In the genomic region with DNA sequence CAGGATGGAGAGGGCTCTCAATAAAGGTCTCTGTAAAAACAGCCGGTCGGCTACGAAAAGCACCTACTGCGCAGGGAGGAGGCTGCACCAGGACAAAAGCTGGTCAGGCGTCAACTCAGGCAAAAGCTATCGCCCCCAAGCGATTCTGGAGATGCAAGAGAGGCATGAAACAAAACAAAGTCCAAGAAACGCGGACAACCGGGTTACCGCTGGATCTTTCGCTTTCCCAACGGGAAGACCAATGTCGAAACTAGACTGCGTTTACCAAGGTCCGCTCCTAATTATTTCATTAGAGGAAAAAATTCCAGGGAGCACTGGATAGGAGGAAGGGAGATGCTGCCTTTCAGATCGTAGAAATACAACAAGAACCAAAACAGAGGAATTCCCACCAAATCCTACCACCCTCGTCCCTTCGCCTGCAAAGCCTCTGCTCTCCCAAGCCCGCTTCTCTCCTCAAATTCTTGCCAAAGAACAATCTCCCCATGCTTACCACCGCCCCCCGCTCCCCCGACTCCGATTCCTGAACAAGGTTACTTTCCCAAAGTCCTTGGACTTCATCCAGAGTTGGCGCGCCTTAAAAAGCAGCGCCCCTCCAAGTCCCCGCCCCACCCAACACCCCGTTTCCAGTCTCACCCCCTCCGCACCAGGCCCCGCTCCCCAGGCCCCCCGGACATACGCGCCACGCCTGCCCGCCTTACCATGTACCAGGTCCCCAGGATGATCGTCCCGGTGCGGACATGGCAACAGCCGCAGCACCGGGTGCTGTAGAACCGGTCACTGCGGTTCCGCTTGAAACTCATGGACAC, we compare ENCODE assay signal across 8 cellular contexts. TPM values are rescaled to one million over a fixed set of nuclear protein-coding genes. Genes with fewer than 3 reads are reported as not detected.
A peak's percentile ranks its signal among the peaks of the same experiment; 100 is the strongest.
DNase-seq lines count a peak whose midpoint lies in the region; ATAC-seq and TF ChIP-seq lines count a peak whose summit lies in the region.

No MANE protein-coding gene starts in this region.

- H3K9me3 Mint-ChIP-seq in activated CD4-positive, alpha-beta T cell treated with anti-CD3 and anti-CD28 coated beads for 36 hours (ENCODE audit: low read depth), result no peaks in the 10 kb centered on the region

- no peak overlapping the region for H3K4me3 Mint-ChIP-seq in activated CD4-positive, alpha-beta T cell treated with anti-CD3 and anti-CD28 coated beads for 36 hours

- H3K4me1 ChIP-seq in esophagus muscularis mucosa (peaks cover 37 to 49% (median 43%) of the 10 kb centered on the region in 4 donors), mononuclear cell (ENCODE audit: insufficient read depth, low read length) (peaks cover 36% of the 10 kb centered on the region), tibial nerve (peaks cover 0 to 50% (median 13%) of the 10 kb centered on the region in 4 donors)

- no peaks in the 10 kb centered on the region for H3K27me3 ChIP-seq in esophagus muscularis mucosa
- H3K27me3 ChIP-seq in mononuclear cell (ENCODE audit: insufficient read depth, low read length), result peaks cover 21% of the 10 kb centered on the region
- H3K27me3 ChIP-seq in tibial nerve, result no peaks in the 10 kb centered on the region

- CTCF ChIA-PET in GM10248 (lab: Yijun Ruan, JAX), result interaction anchor here (1.0 to 9.3 kb wide), 3 partner anchors 37 to 175 kb away, joined by 3 to 63 read pairs (median 4); partner anchors contain the start of genes MATN3 and SDC1
- CTCF ChIA-PET in activated CD4-positive, alpha-beta T cell treated with anti-CD3 and anti-CD28 coated beads for 36 hours (lab: Charles Lee), result interaction anchor here (0.6 to 1.1 kb wide), 4 partner anchors 11 to 35 kb away, joined by 3 to 4 read pairs (median 3); no protein-coding TSS in a partner anchor

- TF ChIP-seq POLR2A in NB4 (IDR thresholded peaks at IDR 0.05; ENCODE audit: extremely low read depth, insufficient read length) (no peak), esophagus muscularis mucosa (IDR thresholded peaks at IDR 0.05; ENCODE audit: low read depth) (no peak), tibial nerve (IDR thresholded peaks at IDR 0.05) (peak in 1 of 2 donors; percentile 9)

- H3K9me3 ChIP-seq in esophagus muscularis mucosa (no peaks in the 10 kb centered on the region), mononuclear cell (ENCODE audit: low read depth, low read length) (no peaks in the 10 kb centered on the region), tibial nerve (no peaks in the 10 kb centered on the region)

- peak; percentile 40 for TF ChIP-seq CTCF in 22Rv1 (IDR thresholded peaks at IDR 0.05)
- peak; percentile 31 for TF ChIP-seq CTCF in GM10248 (IDR thresholded peaks at IDR 0.05; ENCODE audit: control extremely low read depth, extremely low read depth, low read depth, missing control alignments)
- peak; percentile 26 for TF ChIP-seq CTCF in NB4 (IDR thresholded peaks at IDR 0.05; ENCODE audit: low read depth, low read length)
- peak in 1 of 3 experiments; percentile 5 for TF ChIP-seq CTCF in esophagus muscularis mucosa (IDR thresholded peaks at IDR 0.05)
- TF ChIP-seq CTCF in tibial nerve (IDR thresholded peaks at IDR 0.05), result peak in 1 of 5 experiments; percentile 6

- POLR2A ChIA-PET in GM10248 (lab: Yijun Ruan, JAX), result interaction anchor here (1.7 kb wide), 1 partner anchor 396 kb away, joined by 8 read pairs; the partner anchor contains the start of gene RHOB
- POLR2A ChIA-PET in activated CD4-positive, alpha-beta T cell treated with anti-CD3 and anti-CD28 coated beads for 36 hours (lab: Charles Lee), result interaction anchor here (0.6 to 1.1 kb wide), 6 partner anchors 8 to 396 kb away, joined by 3 to 4 read pairs (median 3); partner anchors contain the start of gene RHOB

- no peak overlapping the region for H3K27ac Mint-ChIP-seq in activated CD4-positive, alpha-beta T cell treated with anti-CD3 and anti-CD28 coated beads for 36 hours

- H3K4me3 ChIP-seq in NB4 (ENCODE audit: low read depth, low read length), result peak overlapping the region; percentile 95
- peak overlapping the region; percentile 71 to 94 (median 88) for H3K4me3 ChIP-seq in esophagus muscularis mucosa
- peak overlapping the region; percentile 99 for H3K4me3 ChIP-seq in mononuclear cell (ENCODE audit: low read length)
- peak overlapping the region; percentile 65 to 86 (median 74) for H3K4me3 ChIP-seq in tibial nerve

- no peaks in the 10 kb centered on the region for H3K36me3 Mint-ChIP-seq in activated CD4-positive, alpha-beta T cell treated with anti-CD3 and anti-CD28 coated beads for 36 hours (ENCODE audit: low read depth)

- intact Hi-C loops in activated CD4-positive, alpha-beta T cell treated with anti-CD3 and anti-CD28 coated beads for 36 hours (cut with DNase I, micrococcal nuclease), result loop anchor here (1.0 to 5.0 kb wide), 11 partner anchors 38 to 1491 kb away; partner anchors contain the start of genes HS1BP3 (in 1 of the 2), LDAH (in 1 of the 2), PUM2 (in 1 of the 2) and RDH14 (in 1 of the 2)
- intact Hi-C loops in esophagus muscularis mucosa (cut with DNase I), result loop anchor here (5.0 to 10.0 kb wide), 2 partner anchors 39 to 696 kb away; partner anchors contain the start of genes MATN3 and OSR1

- 1% methylated on average over 39 of the region's 44 CpGs for WGBS in esophagus muscularis mucosa
- WGBS in tibial nerve, 2 donors, result 0% methylated on average over 41 to 43 of the region's 44 CpGs

- peaks cover 27% of the 10 kb centered on the region for H3K4me1 Mint-ChIP-seq in activated CD4-positive, alpha-beta T cell treated with anti-CD3 and anti-CD28 coated beads for 36 hours

- peak overlapping the region; percentile 86 for H3K27ac ChIP-seq in 22Rv1
- H3K27ac ChIP-seq in esophagus muscularis mucosa (replicated peaks in 1 of 4), result peak overlapping the region; percentile 95 to 99 (median 99)
- peak overlapping the region; percentile 96 to 100 (median 97) for H3K27ac ChIP-seq in tibial nerve

- peaks cover 8% of the 10 kb centered on the region for H3K27me3 Mint-ChIP-seq in activated CD4-positive, alpha-beta T cell treated with anti-CD3 and anti-CD28 coated beads for 36 hours

- no peaks in the 10 kb centered on the region for H3K36me3 ChIP-seq in esophagus muscularis mucosa
- no peaks in the 10 kb centered on the region for H3K36me3 ChIP-seq in tibial nerve

- DNase-seq in GM10248 (ENCODE audit: extremely low spot score) (peak; percentile 44), NB4 (ENCODE audit: low read depth) (peak; percentile 72), esophagus muscularis mucosa (ENCODE audit: extremely low spot score) (no peak), tibial nerve (ENCODE audit: low spot score in 2 of 2) (peak in 1 of 2 donors; percentile 53)
- peak; percentile 55 for DNase-seq in activated CD4-positive, alpha-beta T cell treated with anti-CD3 and anti-CD28 coated beads for 36 hours

- no peak for TF ChIP-seq EP300 in esophagus muscularis mucosa (IDR thresholded peaks at IDR 0.05)
- peak in 1 of 2 donors; percentile 59 for TF ChIP-seq EP300 in tibial nerve (IDR thresholded peaks at IDR 0.05)

- ATAC-seq in HG02571 (IDR thresholded peaks at IDR 0.05; ENCODE audit: unreplicated experiment), result peak; percentile 18
- peak; percentile 13 for ATAC-seq in activated CD4-positive, alpha-beta T cell treated with anti-CD3 and anti-CD28 coated beads for 36 hours

RNA-seq across cellular contexts. Expression of gene LAPTM4A, which starts 0.5 kb away (rescaled TPM):
- 10 to 100 TPM; 22.5 to 41.9 TPM for total RNA-seq in activated CD4-positive, alpha-beta T cell treated with anti-CD3 and anti-CD28 coated beads for 36 hours
- total RNA-seq in esophagus muscularis mucosa (100 to 1,000 TPM; 154 to 215 (median 192) TPM), mononuclear cell (90.9 TPM), tibial nerve (100 to 1,000 TPM; 138 to 216 (median 191) TPM)

RNA-seq across cellular contexts. Expression of gene MATN3, which starts 38.4 kb away (rescaled TPM):
- not detected for total RNA-seq in activated CD4-positive, alpha-beta T cell treated with anti-CD3 and anti-CD28 coated beads for 36 hours
- total RNA-seq in esophagus muscularis mucosa (1 to 10 TPM in 1 of 4 donors, under 1 TPM in 3; 0.66 to 1.3 (median 0.82) TPM), mononuclear cell (not detected), tibial nerve (10 to 100 TPM; 11.4 to 35.2 (median 29.8) TPM)

Comparison
In these comparisons a context has a peak if more than half of its experiments do, and no peak if none do; other contexts are left out.
1. RNA of gene MATN3, which starts 38.4 kb away (total RNA-seq): 11.4 to 35.2 TPM in tibial nerve; 0.66 to 1.3 TPM in esophagus muscularis mucosa, not detected in activated CD4-positive, alpha-beta T cell treated with anti-CD3 and anti-CD28 coated beads for 36 hours and not detected in mononuclear cell (single experiment); every median in the first group is over 4 times any median in the second.
2. Peak in every context shown above with its lines, with median percentiles within 50 percentile points of each other: H3K27ac ChIP-seq and H3K4me3 ChIP-seq.